In the genomic region with DNA sequence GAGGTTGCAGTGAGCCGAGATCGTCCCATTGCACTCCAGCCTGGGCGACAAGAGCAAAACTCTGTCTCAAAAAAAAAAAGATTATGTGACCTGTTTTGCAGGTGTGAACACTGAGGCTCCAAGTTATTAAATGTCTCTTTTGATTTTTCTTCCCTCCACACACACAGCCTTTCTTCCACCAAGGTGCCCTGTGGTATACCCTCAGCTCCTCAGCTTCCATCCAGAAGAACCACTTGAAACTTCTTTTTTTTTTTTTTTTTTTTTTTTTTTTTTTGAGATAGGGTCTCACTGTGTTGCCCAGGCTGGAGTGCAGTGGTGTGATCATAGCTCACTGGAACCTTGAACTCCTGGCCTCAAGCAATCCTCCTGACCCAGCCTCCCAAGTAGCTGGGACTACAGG, we compare ENCODE assay signal across 2 cellular contexts. TPM values are rescaled to one million over a fixed set of nuclear protein-coding genes. Genes with fewer than 3 reads are reported as not detected.
"Had no signal": no experiment of that assay in that cellular context is flagged by ENCODE, and none has a peak within 500 bp of the region (broad histone marks: within the 10 kb centered on the region; RNA-seq: fewer than 3 reads in every experiment).

No MANE protein-coding gene starts in this region.

RNA-seq across cellular contexts. Expression of gene SEZ6L2, which starts 10.0 kb away (rescaled TPM):
- total RNA-seq: activated naive CD8-positive, alpha-beta T cell treated with anti-CD3 and anti-CD28 coated beads, Interleukin-2, amount 10 ng/mL, durations not matched to agents 7 days and 5 days had no signal

RNA-seq across cellular contexts. Expression of gene ASPHD1, which starts 10.9 kb away (rescaled TPM):
- total RNA-seq: ascending aorta had no signal
